Comparison of ENCODE assay signal across 1 cellular context in the genomic region with DNA sequence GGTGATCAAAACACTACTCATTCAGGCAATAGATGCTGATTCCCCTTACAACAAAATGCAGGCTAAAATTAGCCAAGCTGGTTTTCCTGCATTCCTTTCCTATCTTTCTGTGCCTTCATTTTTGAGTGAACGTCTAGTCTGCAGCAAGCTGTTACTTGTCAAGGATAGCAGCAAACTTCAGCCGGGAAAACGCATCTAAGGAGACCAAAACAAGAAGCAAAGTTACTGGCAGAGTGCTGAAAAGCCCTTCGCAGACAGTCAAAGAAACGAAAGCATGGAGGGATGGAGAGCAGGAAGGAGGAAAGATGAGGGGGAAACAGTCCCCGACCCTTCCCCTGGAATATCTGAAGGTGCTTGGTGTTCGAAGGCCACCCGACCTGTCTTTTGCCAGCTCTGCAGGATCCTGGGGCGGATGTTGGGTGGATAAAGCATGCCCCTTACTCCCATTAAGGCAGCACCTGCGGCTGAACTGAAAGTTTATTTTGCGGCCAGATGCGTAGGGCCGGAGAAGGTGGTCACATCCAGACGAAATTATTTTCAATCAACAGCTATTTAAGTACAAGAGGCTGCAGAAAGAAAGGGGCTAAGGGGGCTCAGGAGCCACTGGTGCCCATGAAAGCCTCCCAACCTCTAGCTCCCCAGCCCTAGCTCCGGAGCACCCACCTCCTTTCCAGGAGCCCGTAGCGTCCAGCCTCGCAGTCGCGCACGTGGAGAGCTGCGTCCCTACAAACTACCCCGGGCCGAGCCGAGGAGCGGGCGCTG.
TF ChIP-seq lines count a peak whose summit lies in the region.

No MANE protein-coding gene starts in this region.

TF ChIP-seq in HepG2, 621 proteins besides CTCF, POLR2A, EP300 and RAD21 (continued from another document and continues in another):
- TF ChIP-seq, protein P1, sequence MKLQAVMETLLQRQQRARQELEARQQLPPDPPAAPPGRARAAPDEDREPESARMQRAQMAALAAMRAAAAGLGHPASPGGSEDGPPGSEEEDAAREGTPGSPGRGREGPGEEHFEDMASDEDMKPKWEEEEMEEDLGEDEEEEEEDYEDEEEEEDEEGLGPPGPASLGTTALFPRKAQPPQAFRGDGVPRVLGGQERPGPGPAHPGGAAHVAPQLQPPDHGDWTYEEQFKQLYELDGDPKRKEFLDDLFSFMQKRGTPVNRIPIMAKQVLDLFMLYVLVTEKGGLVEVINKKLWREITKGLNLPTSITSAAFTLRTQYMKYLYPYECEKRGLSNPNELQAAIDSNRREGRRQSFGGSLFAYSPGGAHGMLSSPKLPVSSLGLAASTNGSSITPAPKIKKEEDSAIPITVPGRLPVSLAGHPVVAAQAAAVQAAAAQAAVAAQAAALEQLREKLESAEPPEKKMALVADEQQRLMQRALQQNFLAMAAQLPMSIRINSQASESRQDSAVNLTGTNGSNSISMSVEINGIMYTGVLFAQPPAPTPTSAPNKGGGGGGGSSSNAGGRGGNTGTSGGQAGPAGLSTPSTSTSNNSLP (IDR thresholded peaks at IDR 0.05; ENCODE audit: low read depth, low read length): no peak
- no peak for TF ChIP-seq ZMYM4 (CRISPR knock-in tag; IDR thresholded peaks at IDR 0.05)
- TF ChIP-seq ZNF678 (CRISPR knock-in tag; IDR thresholded peaks at IDR 0.05): no peak
- no peak for TF ChIP-seq ZNF318 (CRISPR knock-in tag; IDR thresholded peaks at IDR 0.05)
- TF ChIP-seq, protein P2, sequence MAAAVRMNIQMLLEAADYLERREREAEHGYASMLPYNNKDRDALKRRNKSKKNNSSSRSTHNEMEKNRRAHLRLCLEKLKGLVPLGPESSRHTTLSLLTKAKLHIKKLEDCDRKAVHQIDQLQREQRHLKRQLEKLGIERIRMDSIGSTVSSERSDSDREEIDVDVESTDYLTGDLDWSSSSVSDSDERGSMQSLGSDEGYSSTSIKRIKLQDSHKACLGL (CRISPR knock-in tag; IDR thresholded peaks at IDR 0.05): no peak; the same call in 1 of the 2 replicates
- TF ChIP-seq KMT2B (CRISPR knock-in tag; IDR thresholded peaks at IDR 0.05): peak; percentile 71; the same call in 1 of the 2 replicates
- no peak for TF ChIP-seq ZBTB42 (CRISPR knock-in tag; IDR thresholded peaks at IDR 0.05)
- no peak for TF ChIP-seq FOXO1 (CRISPR knock-in tag; IDR thresholded peaks at IDR 0.05)
- TF ChIP-seq PTBP1 (IDR thresholded peaks at IDR 0.05; ENCODE audit: low read depth, low read length, poor library complexity, severe bottlenecking): peak; percentile 90
- no peak for TF ChIP-seq ZSCAN21 (CRISPR knock-in tag; IDR thresholded peaks at IDR 0.05; ENCODE audit: borderline replicate concordance)
- TF ChIP-seq ZNF670 (CRISPR knock-in tag; IDR thresholded peaks at IDR 0.05; ENCODE audit: borderline replicate concordance): 0 out of 2 replicates have a peak, but pooled peaks have one; percentile 32
- no peak for TF ChIP-seq ARID4A (CRISPR knock-in tag; IDR thresholded peaks at IDR 0.05; ENCODE audit: borderline replicate concordance)
- TF ChIP-seq DR1 (CRISPR knock-in tag; IDR thresholded peaks at IDR 0.05): no peak
- TF ChIP-seq ZNF605 (CRISPR knock-in tag; IDR thresholded peaks at IDR 0.05): peak; percentile 91
- no peak for TF ChIP-seq TCF7L2 (IDR thresholded peaks at IDR 0.05; ENCODE audit: low read depth, low read length)
- TF ChIP-seq PHF21A (CRISPR knock-in tag; IDR thresholded peaks at IDR 0.05): no peak
- no peak for TF ChIP-seq MXI1 (IDR thresholded peaks at IDR 0.05; ENCODE audit: borderline replicate concordance, low read depth, low read length)
- TF ChIP-seq TRIM22 (IDR thresholded peaks at IDR 0.05): no peak
- TF ChIP-seq TBL1XR1 (IDR thresholded peaks at IDR 0.05; ENCODE audit: borderline replicate concordance, low read length, partially characterized antibody): no peak
- TF ChIP-seq ZNF451 (CRISPR knock-in tag; IDR thresholded peaks at IDR 0.05): no peak
- TF ChIP-seq AGO1 (IDR thresholded peaks at IDR 0.05; ENCODE audit: low read depth, low read length, poor library complexity, severe bottlenecking): no peak
- no peak for TF ChIP-seq ZNF660 (CRISPR knock-in tag; IDR thresholded peaks at IDR 0.05; ENCODE audit: borderline replicate concordance, low read depth)
- TF ChIP-seq GABPA (IDR thresholded peaks at IDR 0.05; ENCODE audit: low read depth, low read length): no peak
- TF ChIP-seq GABPA (CRISPR knock-in tag; IDR thresholded peaks at IDR 0.05; ENCODE audit: low read depth): no peak
- TF ChIP-seq, protein P3, sequence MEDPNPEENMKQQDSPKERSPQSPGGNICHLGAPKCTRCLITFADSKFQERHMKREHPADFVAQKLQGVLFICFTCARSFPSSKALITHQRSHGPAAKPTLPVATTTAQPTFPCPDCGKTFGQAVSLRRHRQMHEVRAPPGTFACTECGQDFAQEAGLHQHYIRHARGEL (CRISPR knock-in tag; IDR thresholded peaks at IDR 0.05): no peak
- TF ChIP-seq ZNF850 (CRISPR knock-in tag; conservative IDR thresholded peaks at IDR 0.05): no peak
- no peak for TF ChIP-seq ZNF616 (CRISPR knock-in tag; IDR thresholded peaks at IDR 0.05; ENCODE audit: low read depth)
- no peak; the same call in 1 of the 2 replicates for TF ChIP-seq MTF1 (CRISPR knock-in tag; IDR thresholded peaks at IDR 0.05)
- TF ChIP-seq GABPB1 (CRISPR knock-in tag; IDR thresholded peaks at IDR 0.05): no peak; the same call in 1 of the 2 replicates
- TF ChIP-seq POLR2AphosphoS5 (IDR thresholded peaks at IDR 0.05; ENCODE audit: low read depth, low read length): no peak
- no peak for TF ChIP-seq SMARCE1 (IDR thresholded peaks at IDR 0.05; ENCODE audit: borderline replicate concordance)
- no peak for TF ChIP-seq ZNF652 (CRISPR knock-in tag; IDR thresholded peaks at IDR 0.05; ENCODE audit: borderline replicate concordance, low read depth)
- TF ChIP-seq HCFC1 (IDR thresholded peaks at IDR 0.05; ENCODE audit: low read depth, low read length): no peak
- no peak for TF ChIP-seq ZNF879 (CRISPR knock-in tag; IDR thresholded peaks at IDR 0.05)
- TF ChIP-seq HOXD1 (CRISPR knock-in tag; IDR thresholded peaks at IDR 0.05): no peak
- TF ChIP-seq ZBTB3 (CRISPR knock-in tag; IDR thresholded peaks at IDR 0.05; ENCODE audit: borderline replicate concordance, low read depth): no peak
- TF ChIP-seq YEATS2 (CRISPR knock-in tag; IDR thresholded peaks at IDR 0.05; ENCODE audit: borderline replicate concordance): no peak
- TF ChIP-seq LRRFIP1 (CRISPR knock-in tag; conservative IDR thresholded peaks at IDR 0.05): no peak
- TF ChIP-seq XBP1 (CRISPR knock-in tag; IDR thresholded peaks at IDR 0.05): no peak
- no peak; the same call in 1 of the 2 replicates for TF ChIP-seq ZMYM3 (CRISPR knock-in tag; IDR thresholded peaks at IDR 0.05)
- TF ChIP-seq TEAD3 (CRISPR knock-in tag; optimal IDR thresholded peaks at IDR 0.05; ENCODE audit: borderline replicate concordance): no peak
- no peak; the same call in 1 of the 2 replicates for TF ChIP-seq CAMTA2 (CRISPR knock-in tag; IDR thresholded peaks at IDR 0.05; ENCODE audit: borderline replicate concordance)
- no peak for TF ChIP-seq SKI (IDR thresholded peaks at IDR 0.05; ENCODE audit: partially characterized antibody)
